ENCODE assay signal across 1 cellular context in genomic region chr9:21969011-21969935, GRCh38.
TF ChIP-seq lines count a peak whose summit lies in the region.

No MANE protein-coding gene starts in this region.

TF ChIP-seq in H1, 55 proteins besides CTCF, POLR2A, EP300 and RAD21:
- TF ChIP-seq CBX8 (IDR thresholded peaks at IDR 0.05; ENCODE audit: borderline replicate concordance, low read depth, low read length) (peak; percentile 19; the same call in 1 of the 2 replicates), TCF12 (IDR thresholded peaks at IDR 0.05; ENCODE audit: low read depth, low read length) (0 out of 2 replicates have a peak, but pooled peaks have one; percentile 17), SUZ12 (IDR thresholded peaks at IDR 0.05; ENCODE audit: low read length) (peak; percentile 90; the same call in 1 of the 2 replicates), RBBP5 (IDR thresholded peaks at IDR 0.05; ENCODE audit: borderline replicate concordance, low read depth, low read length) (no peak), CHD7 (IDR thresholded peaks at IDR 0.05; ENCODE audit: insufficient replicate concordance, low read length) (no peak)
TF ChIP-seq in H1: peak in this region for 3.
